In genomic region chr12:5094986-5095385, GRCh38 we compare ENCODE assay signal across 1 cellular context.
TF ChIP-seq lines count a peak whose summit lies in the region.

No MANE protein-coding gene starts in this region.

TF ChIP-seq in IMR-90, 13 proteins besides CTCF, POLR2A, EP300 and RAD21 (continued from another document):
- TF ChIP-seq ELK1 (IDR thresholded peaks at IDR 0.05; ENCODE audit: borderline replicate concordance, low read depth, low read length) (no peak), BHLHE40 (IDR thresholded peaks at IDR 0.05; ENCODE audit: low read depth, low read length) (no peak), RFX5 (IDR thresholded peaks at IDR 0.05; ENCODE audit: low read depth, low read length) (no peak)
